11 cellular contexts compared by ENCODE assay signal in genomic region chr14:91325211-91325610, GRCh38.
DNase-seq lines count a peak whose midpoint lies in the region; ATAC-seq and TF ChIP-seq lines count a peak whose summit lies in the region.
"Had no signal": no experiment of that assay in that cellular context is flagged by ENCODE, and none has a peak within 500 bp of the region (broad histone marks: within the 10 kb centered on the region; RNA-seq: fewer than 3 reads in every experiment).

No MANE protein-coding gene starts in this region.

- H3K4me3 ChIP-seq in DOHH2 (ENCODE audit: low read length), result no peak overlapping the region; the same call in 1 of the 2 replicates
- H3K4me3 ChIP-seq in esophagus muscularis mucosa, result no peak overlapping the region
- H3K4me3 ChIP-seq: thoracic aorta had no signal

- TF ChIP-seq POLR2A in esophagus muscularis mucosa (IDR thresholded peaks at IDR 0.05; ENCODE audit: low read depth), result no peak

- peaks cover 78% of the 10 kb centered on the region for H3K36me3 Mint-ChIP-seq in activated CD8-positive, alpha-beta T cell treated with anti-CD3 and anti-CD28 coated beads, Interleukin-2, amount 10 ng/mL, durations not matched to agents 7 days and 5 days (ENCODE audit: low read depth)
- no peaks in the 10 kb centered on the region for H3K36me3 Mint-ChIP-seq in natural killer cell treated with Interleukin-12 subunit alpha and Interleukin-12 subunit beta and Interleukin-15 and Interleukin-18, amount 100 ng/mL, for 72 hours

- H3K4me2 ChIP-seq in DOHH2 (ENCODE audit: low read length), result peak overlapping the region; percentile 92; the same call in 1 of the 2 replicates

- H3K4me1 Mint-ChIP-seq in activated CD8-positive, alpha-beta T cell treated with anti-CD3 and anti-CD28 coated beads, Interleukin-2, amount 10 ng/mL, durations not matched to agents 7 days and 5 days (ENCODE audit: low read depth), result peaks cover 82% of the 10 kb centered on the region
- H3K4me1 Mint-ChIP-seq in natural killer cell treated with Interleukin-12 subunit alpha and Interleukin-12 subunit beta and Interleukin-15 and Interleukin-18, amount 100 ng/mL, for 72 hours (ENCODE audit: low read depth in 2 of 2), result peaks cover 56 to 59% of the 10 kb centered on the region in 2 donors

- H4K20me1 ChIP-seq in DOHH2 (ENCODE audit: control insufficient read depth, insufficient read depth, low read depth, low read length), result no peaks in the 10 kb centered on the region

- no peaks in the 10 kb centered on the region for H3K9me2 ChIP-seq in DOHH2 (replicated peaks; ENCODE audit: control insufficient read depth, low read length)

- WGBS in esophagus muscularis mucosa, result 80% methylated on average over 7 of the region's 7 CpGs

- H3K27ac ChIP-seq in DOHH2 (ENCODE audit: low read depth, low read length) (peak overlapping the region; percentile 96), esophagus muscularis mucosa (replicated peaks in 1 of 4) (peak overlapping the region in 1 of 4 donors; percentile 50)

- H3K27me3 ChIP-seq in DOHH2 (ENCODE audit: control insufficient read depth, low read length) (no peaks in the 10 kb centered on the region), esophagus muscularis mucosa (peaks cover 0 to 4% (median 0%) of the 10 kb centered on the region in 4 donors)

- no peaks in the 10 kb centered on the region for H3K9me3 Mint-ChIP-seq in activated CD8-positive, alpha-beta T cell treated with anti-CD3 and anti-CD28 coated beads, Interleukin-2, amount 10 ng/mL, durations not matched to agents 7 days and 5 days (ENCODE audit: insufficient read depth)
- H3K9me3 Mint-ChIP-seq in natural killer cell treated with Interleukin-12 subunit alpha and Interleukin-12 subunit beta and Interleukin-15 and Interleukin-18, amount 100 ng/mL, for 72 hours, result no peaks in the 10 kb centered on the region

- CTCF ChIA-PET in activated CD8-positive, alpha-beta T cell treated with anti-CD3 and anti-CD28 coated beads, Interleukin-2, amount 10 ng/mL, durations not matched to agents 7 days and 5 days (lab: Charles Lee), result interaction anchor here (0.9 to 17.2 kb wide), 13 partner anchors 8 to 102 kb away, joined by 3 to 233 read pairs (median 3); partner anchors contain the start of gene CCDC88C

- POLR2A ChIA-PET in activated CD8-positive, alpha-beta T cell treated with anti-CD3 and anti-CD28 coated beads, Interleukin-2, amount 10 ng/mL, durations not matched to agents 7 days and 5 days (lab: Charles Lee), result interaction anchor here (0.6 to 4.1 kb wide), 4 partner anchors 23 to 92 kb away, joined by 3 to 61 read pairs (median 4); partner anchors contain the start of gene CCDC88C

- DNase-seq in CD1c-positive myeloid dendritic cell (ENCODE audit: extremely low spot score) (peak; percentile 19), GOT3 (lab: John Stamatoyannopoulos, UW) (no peak), esophagus muscularis mucosa (ENCODE audit: extremely low spot score) (no peak), COLO668 (lab: John Stamatoyannopoulos, UW; ENCODE audit: unreplicated experiment) (no peak)
- no peak for DNase-seq in activated CD8-positive, alpha-beta T cell treated with anti-CD3 and anti-CD28 coated beads, Interleukin-2, amount 10 ng/mL, durations not matched to agents 7 days and 5 days
- DNase-seq in natural killer cell treated with Interleukin-12 subunit alpha and Interleukin-12 subunit beta and Interleukin-15 and Interleukin-18, amount 100 ng/mL, for 72 hours (ENCODE audit: low spot score), result no peak
- DNase-seq: activated CD4-positive, alpha-beta T cell treated with anti-CD3 and anti-CD28 coated beads, Interleukin-2, amount 50 U/mL, for 48 hours; NCI-H2081 treated with DMSO at 0.1 percent for 48 hours had no signal

- no peak for ATAC-seq in activated CD8-positive, alpha-beta T cell treated with anti-CD3 and anti-CD28 coated beads, Interleukin-2, amount 10 ng/mL, durations not matched to agents 7 days and 5 days
- ATAC-seq in natural killer cell treated with Interleukin-12 subunit alpha and Interleukin-12 subunit beta and Interleukin-15 and Interleukin-18, amount 100 ng/mL, for 72 hours, result no peak
- ATAC-seq in HG03521 (IDR thresholded peaks at IDR 0.05; ENCODE audit: unreplicated experiment), result no peak

- H3K36me3 ChIP-seq in DOHH2 (ENCODE audit: control insufficient read depth, low read length), result peaks cover 98% of the 10 kb centered on the region
- H3K36me3 ChIP-seq in esophagus muscularis mucosa, result peaks cover 0 to 6% (median 3%) of the 10 kb centered on the region in 4 donors
- H3K36me3 ChIP-seq: thoracic aorta had no signal

- peaks cover 36% of the 10 kb centered on the region for H3F3A ChIP-seq in DOHH2 (ENCODE audit: control insufficient read depth, insufficient read depth)

- TF ChIP-seq CTCF in DOHH2 (IDR thresholded peaks at IDR 0.05; ENCODE audit: low read depth, low read length, poor library complexity, severe bottlenecking) (no peak), esophagus muscularis mucosa (IDR thresholded peaks at IDR 0.05) (no peak)

- peaks cover 56% of the 10 kb centered on the region for H3K4me1 ChIP-seq in DOHH2 (ENCODE audit: control insufficient read depth, low read length)
- H3K4me1 ChIP-seq in esophagus muscularis mucosa, result peaks cover 23 to 57% (median 30%) of the 10 kb centered on the region in 4 donors

- H3K79me2 ChIP-seq in DOHH2 (ENCODE audit: control insufficient read depth, low read length), result peaks cover 35% of the 10 kb centered on the region

- H3K27ac Mint-ChIP-seq in activated CD8-positive, alpha-beta T cell treated with anti-CD3 and anti-CD28 coated beads, Interleukin-2, amount 10 ng/mL, durations not matched to agents 7 days and 5 days, result peak overlapping the region; percentile 97
- peak overlapping the region; percentile 96 to 98 for H3K27ac Mint-ChIP-seq in natural killer cell treated with Interleukin-12 subunit alpha and Interleukin-12 subunit beta and Interleukin-15 and Interleukin-18, amount 100 ng/mL, for 72 hours

- no peak overlapping the region for H3K4me3 Mint-ChIP-seq in activated CD8-positive, alpha-beta T cell treated with anti-CD3 and anti-CD28 coated beads, Interleukin-2, amount 10 ng/mL, durations not matched to agents 7 days and 5 days
- peak overlapping the region; percentile 87 for H3K4me3 Mint-ChIP-seq in natural killer cell treated with Interleukin-12 subunit alpha and Interleukin-12 subunit beta and Interleukin-15 and Interleukin-18, amount 100 ng/mL, for 72 hours

- intact Hi-C loops in esophagus muscularis mucosa (cut with DNase I), result no loop called here

- H3K9me3 ChIP-seq in DOHH2 (ENCODE audit: control insufficient read depth, insufficient read depth, low read length), result no peaks in the 10 kb centered on the region
- H3K9me3 ChIP-seq in esophagus muscularis mucosa, result no peaks in the 10 kb centered on the region
- H3K9me3 ChIP-seq: thoracic aorta had no signal

- no peak for TF ChIP-seq EP300 in esophagus muscularis mucosa (IDR thresholded peaks at IDR 0.05)

- H3K27me3 Mint-ChIP-seq in activated CD8-positive, alpha-beta T cell treated with anti-CD3 and anti-CD28 coated beads, Interleukin-2, amount 10 ng/mL, durations not matched to agents 7 days and 5 days (ENCODE audit: low read depth), result no peaks in the 10 kb centered on the region
- H3K27me3 Mint-ChIP-seq in natural killer cell treated with Interleukin-12 subunit alpha and Interleukin-12 subunit beta and Interleukin-15 and Interleukin-18, amount 100 ng/mL, for 72 hours, result no peaks in the 10 kb centered on the region
